ENCODE assay signal across 10 cellular contexts in genomic region chr1:151832318-151832984, GRCh38. TPM values are rescaled to one million over a fixed set of nuclear protein-coding genes. Genes with fewer than 3 reads are reported as not detected.
DNase-seq lines count a peak whose midpoint lies in the region; ATAC-seq, FAIRE-seq and TF ChIP-seq lines count a peak whose summit lies in the region.
"Had no signal": no experiment of that assay in that cellular context is flagged by ENCODE, and none has a peak within 500 bp of the region (broad histone marks: within the 10 kb centered on the region; RNA-seq: fewer than 3 reads in every experiment).

No MANE protein-coding gene starts in this region.

- no peaks in the 10 kb centered on the region for H3K27me3 ChIP-seq in BE2C
- H3K27me3 ChIP-seq in bronchial epithelial cell (ENCODE audit: control insufficient read depth, insufficient read depth, low read length), result no peaks in the 10 kb centered on the region
- H3K27me3 ChIP-seq: vagina had no signal

- no peak for ATAC-seq in GM18907 (IDR thresholded peaks at IDR 0.05; ENCODE audit: unreplicated experiment)
- no peak for ATAC-seq in HG02885 (IDR thresholded peaks at IDR 0.05; ENCODE audit: poor library complexity, unreplicated experiment)
- no peak for ATAC-seq in GM21528 (IDR thresholded peaks at IDR 0.05; ENCODE audit: low FRiP score, unreplicated experiment)

- H3K36me3 ChIP-seq in BE2C (no peaks in the 10 kb centered on the region), bronchial epithelial cell (ENCODE audit: control insufficient read depth, insufficient read depth, low read length) (no peaks in the 10 kb centered on the region)
- H3K36me3 ChIP-seq: vagina had no signal

- DNase-seq in BE2C, result peak; percentile 34
- DNase-seq in M059J (ENCODE audit: low read depth), result peak; percentile 61
- DNase-seq in bronchial epithelial cell (ENCODE audit: low read depth), result peak; percentile 58
- peak; percentile 54 for DNase-seq in medulla oblongata (ENCODE audit: extremely low spot score)
- no peak for DNase-seq in dermis blood vessel endothelial cell

- FAIRE-seq in bronchial epithelial cell (lab: Jason Lieb, UNC), result no peak
- FAIRE-seq: GM18507 had no signal

- TF ChIP-seq CTCF in BE2C (IDR thresholded peaks at IDR 0.05; ENCODE audit: low read depth, low read length), result no peak
- no peak for TF ChIP-seq CTCF in bronchial epithelial cell (IDR thresholded peaks at IDR 0.05; ENCODE audit: insufficient read depth, low read length, severe bottlenecking)

- H3K9me3 ChIP-seq in BE2C, result no peaks in the 10 kb centered on the region
- H3K9me3 ChIP-seq: vagina had no signal

- peaks cover 39% of the 10 kb centered on the region for H3K4me1 ChIP-seq in BE2C

- H3K4me3 ChIP-seq in BE2C (ENCODE audit: low read depth, low read length) (no peak overlapping the region), bronchial epithelial cell (ENCODE audit: low read depth, low read length) (no peak overlapping the region)

RNA-seq across cellular contexts. Expression of gene RORC, which starts 0.8 kb away (rescaled TPM):
- polyA plus RNA-seq in BE2C (2012; ENCODE audit: insufficient read depth, insufficient read length, low read depth), result 2.6 TPM
- total RNA-seq in M059J (2014; rRNA removed; shearing (Covaris generic)), result 0.44 TPM in 1 of 2 replicates, not detected in the other
- total RNA-seq in bronchial epithelial cell (0.26 and 2.8 TPM in 2 replicates), dermis blood vessel endothelial cell (under 0.01 TPM in 1 of 2 replicates, not detected in the other)

RNA-seq across cellular contexts. Expression of gene C2CD4D, which starts 7.2 kb away (rescaled TPM):
- polyA plus RNA-seq in BE2C (2012; ENCODE audit: insufficient read depth, insufficient read length, low read depth), result not detected
- not detected in 2 replicates for total RNA-seq in M059J (2014; rRNA removed; shearing (Covaris generic))
- total RNA-seq in bronchial epithelial cell (not detected in 2 replicates), dermis blood vessel endothelial cell (0.09 TPM in 1 of 2 replicates, not detected in the other)
- total RNA-seq: vagina had no signal

RNA-seq across cellular contexts. Expression of gene THEM5, which starts 21.1 kb away (rescaled TPM):
- polyA plus RNA-seq in BE2C (2012; ENCODE audit: insufficient read depth, insufficient read length, low read depth), result not detected
- total RNA-seq in M059J (2014; rRNA removed; shearing (Covaris generic)), result not detected in 2 replicates
- total RNA-seq in bronchial epithelial cell, result not detected in 2 replicates
- total RNA-seq in dermis blood vessel endothelial cell, result 0.17 TPM in 1 of 2 replicates, not detected in the other

RNA-seq across cellular contexts. Expression of gene LINGO4, which starts 27.2 kb away (rescaled TPM):
- 19.3 TPM for polyA plus RNA-seq in BE2C (2012; ENCODE audit: insufficient read depth, insufficient read length, low read depth)
- total RNA-seq in M059J (2014; rRNA removed; shearing (Covaris generic)), result not detected in 2 replicates
- total RNA-seq in bronchial epithelial cell (under 0.01 TPM in 1 of 2 replicates, not detected in the other), dermis blood vessel endothelial cell (not detected in 2 replicates)

RNA-seq across cellular contexts. Expression of gene TDRKH, which starts 42.2 kb away (rescaled TPM):
- polyA plus RNA-seq in BE2C (2012; ENCODE audit: insufficient read depth, insufficient read length, low read depth), result 34.2 TPM
- 10.8 and 11.0 TPM in 2 replicates for total RNA-seq in M059J (2014; rRNA removed; shearing (Covaris generic))
- total RNA-seq in bronchial epithelial cell, result 6.8 and 9.1 TPM in 2 replicates
- 4.6 and 9.6 TPM in 2 replicates for total RNA-seq in dermis blood vessel endothelial cell
